ENCODE assay signal across 8 cellular contexts in the genomic region with DNA sequence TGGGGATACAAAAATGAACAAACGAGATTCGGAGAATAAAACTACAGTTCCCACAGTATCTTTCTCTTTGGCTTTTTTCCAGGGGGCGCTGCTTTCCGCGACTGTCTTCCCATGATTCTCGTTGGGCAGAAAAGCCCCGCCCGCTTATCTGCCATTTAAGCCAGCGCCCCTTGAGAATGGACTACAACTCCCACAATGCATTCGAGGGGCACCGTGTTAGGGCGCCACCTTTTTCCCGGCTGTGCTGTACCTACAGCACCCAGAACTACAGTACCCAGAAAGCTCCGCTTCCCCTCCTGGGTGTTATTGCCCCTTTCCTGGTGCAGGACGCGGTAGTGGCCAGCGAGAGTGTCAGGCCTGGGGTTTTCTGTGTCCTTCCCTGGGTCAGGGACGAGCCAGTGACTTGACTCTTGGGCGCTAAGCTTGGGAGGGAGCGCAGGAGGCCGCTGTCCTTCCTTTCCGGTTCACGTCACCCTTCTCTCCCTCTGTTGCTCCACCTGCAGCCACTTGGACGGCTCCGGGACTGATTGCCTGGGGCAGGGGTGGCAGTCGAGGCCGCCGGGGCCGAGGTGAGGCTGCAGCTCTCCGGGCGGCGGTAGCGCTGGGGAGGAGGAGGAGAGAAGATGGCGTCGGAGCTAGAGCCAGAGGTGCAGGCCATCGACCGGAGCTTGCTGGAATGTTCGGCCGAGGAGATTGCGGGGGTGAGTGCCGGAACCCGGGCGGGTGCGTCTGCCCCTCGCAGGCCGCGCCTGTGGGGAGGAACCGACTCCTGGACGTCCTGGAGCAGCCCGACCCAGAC. TPM values are rescaled to one million over a fixed set of nuclear protein-coding genes. Genes with fewer than 3 reads are reported as not detected.
DNase-seq lines count a peak whose midpoint lies in the region; ATAC-seq, FAIRE-seq and TF ChIP-seq lines count a peak whose summit lies in the region.

TSS of gene UBR2 (plus strand) at position 333 of the 799 bp plus-strand sequence. CDS start at position 624, 291 bp downstream.

- H3K9me3 ChIP-seq in adrenal gland (replicated peaks in 1 of 3) (no peaks in the 10 kb centered on the region), heart left ventricle (no peaks in the 10 kb centered on the region)

- no peaks in the 10 kb centered on the region for H3K36me3 ChIP-seq in adrenal gland (replicated peaks in 1 of 2)
- H3K36me3 ChIP-seq in heart left ventricle: peaks cover 0 to 9% (median 0%) of the 10 kb centered on the region in 9 donors

- H3K27me3 ChIP-seq in adrenal gland (no peaks in the 10 kb centered on the region), heart left ventricle (no peaks in the 10 kb centered on the region)

- peaks cover 9% of the 10 kb centered on the region for H3K4me1 Mint-ChIP-seq in type B pancreatic cell (ENCODE audit: unreplicated experiment)

- ATAC-seq in HG02852 (IDR thresholded peaks at IDR 0.05; ENCODE audit: unreplicated experiment) (peak; percentile 94), heart left ventricle (peak; percentile 97 to 99 (median 98))

- TF ChIP-seq POLR2A in GM12892 (IDR thresholded peaks at IDR 0.05; ENCODE audit: low read depth, low read length) (peak; percentile 78; the same call in 1 of the 2 replicates), adrenal gland (IDR thresholded peaks at IDR 0.05) (peak; percentile 75 to 95), heart left ventricle (IDR thresholded peaks at IDR 0.05) (peak; percentile 7 to 95)

- H3K4me1 ChIP-seq in adrenal gland (replicated peaks in 1 of 2) (peaks cover 0 to 22% of the 10 kb centered on the region in 2 donors), heart left ventricle (peaks cover 0 to 37% (median 13%) of the 10 kb centered on the region in 12 donors)

- H3K27ac Mint-ChIP-seq in type B pancreatic cell: peak within 1 kb of the TSS; percentile 93

- peak in 4 of 6 experiments; percentile 16 to 41 (median 28) for TF ChIP-seq CTCF in adrenal gland (IDR thresholded peaks at IDR 0.05)
- TF ChIP-seq CTCF in heart left ventricle (IDR thresholded peaks at IDR 0.05): peak in 11 of 12 donors; percentile 1 to 59 (median 40)
- TF ChIP-seq CTCF in type B pancreatic cell (conservative IDR thresholded peaks at IDR 0.05): peak; percentile 77

- peak; percentile 90 for FAIRE-seq in GM12892 (lab: Jason Lieb, UNC)

- intact Hi-C loops in adrenal gland (cut with DNase I) (no loop called here), heart left ventricle (cut with DNase I) (loop anchor here in 1 of 10 donors (10.0 kb wide), 1 partner anchor 779 kb away; the partner anchor contains the start of genes PRICKLE4 and TOMM6)

- peak within 1 kb of the TSS; percentile 98 for H3K4me3 Mint-ChIP-seq in type B pancreatic cell

- peaks cover 11% of the 10 kb centered on the region for H3K36me3 Mint-ChIP-seq in type B pancreatic cell

- H3K9me3 Mint-ChIP-seq in type B pancreatic cell: no peaks in the 10 kb centered on the region

- H3K27me3 Mint-ChIP-seq in type B pancreatic cell: no peaks in the 10 kb centered on the region

- 0 to 1% (median 1%) methylated on average over 40 to 50 of the region's 50 CpGs for WGBS in adrenal gland, 4 donors
- 0 to 1% (median 0%) methylated on average over 24 to 50 of the region's 50 CpGs for WGBS in heart left ventricle, 4 donors

- H3K4me3 ChIP-seq in adrenal gland (peak within 1 kb of the TSS; percentile 76 to 91 (median 81)), heart left ventricle (peak within 1 kb of the TSS; percentile 74 to 98 (median 81))

- H3K27ac ChIP-seq in adrenal gland (peak within 1 kb of the TSS; percentile 92 to 98 (median 93)), heart left ventricle (peak within 1 kb of the TSS; percentile 91 to 99 (median 97))

- DNase-seq in GM12892 (ENCODE audit: insufficient read length) (peak; percentile 73), NCI-H146 (lab: John Stamatoyannopoulos, UW) (peak; percentile 100), T-helper 1 cell (peak; percentile 86 to 97 (median 92)), adrenal gland (peak; percentile 97 to 100 (median 99)), heart left ventricle (peak; percentile 95 to 98 (median 98)), pons (ENCODE audit: low spot score) (peak; percentile 99), type B pancreatic cell (ENCODE audit: extremely low spot score, unreplicated experiment) (peak; percentile 92)

RNA-seq across cellular contexts. Expression of gene UBR2, which starts in this region (rescaled TPM):
- polyA plus RNA-seq in GM12892 (2012; ENCODE audit: missing spikeins): 11.0 TPM
- total RNA-seq in adrenal gland (10 to 100 TPM; 23.4 to 46.9 (median 33.9) TPM), heart left ventricle (10 to 100 TPM; 27.3 to 35.9 (median 30.2) TPM), type B pancreatic cell (ENCODE audit: low replicate concordance) (26.6 and 28.1 TPM in 2 replicates)
- polyA plus RNA-seq in adrenal gland (10 to 100 TPM; 11.4 to 21.4 (median 15.2) TPM), heart left ventricle (10 to 100 TPM in 1 of 2 donors, 1 to 10 TPM in 1; 9.9 to 12.1 TPM)

Comparison
In these comparisons a context has a peak if more than half of its experiments do, and no peak if none do; other contexts are left out.
1. Peak in every context shown above with its lines: DNase-seq, ATAC-seq, H3K4me3 ChIP-seq and H3K27ac ChIP-seq.